ENCODE assay signal across 21 cellular contexts in the genomic region with DNA sequence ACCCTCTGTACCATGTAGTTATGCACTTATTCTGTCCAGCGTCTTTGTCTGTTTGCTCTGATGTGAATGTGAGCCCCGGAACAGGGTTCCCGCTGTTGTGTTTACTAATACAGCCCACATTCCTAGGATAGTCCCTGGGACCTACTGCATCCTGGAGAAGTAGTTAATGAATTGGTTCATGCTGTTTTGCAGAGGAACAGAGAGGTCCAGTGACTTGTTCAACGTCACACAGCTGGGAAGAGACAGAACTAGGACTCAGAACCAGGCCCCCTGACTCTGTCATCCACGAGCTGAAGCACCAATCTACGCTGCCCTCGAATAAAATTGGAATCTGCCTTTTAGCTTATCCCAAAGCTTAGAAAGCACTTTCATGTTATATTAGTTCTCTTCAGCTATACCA. TPM values are rescaled to one million over a fixed set of nuclear protein-coding genes. Genes with fewer than 3 reads are reported as not detected.
DNase-seq lines count a peak whose midpoint lies in the region; ATAC-seq, FAIRE-seq and TF ChIP-seq lines count a peak whose summit lies in the region.
"Had no signal": no experiment of that assay in that cellular context is flagged by ENCODE, and none has a peak within 500 bp of the region (broad histone marks: within the 10 kb centered on the region; RNA-seq: fewer than 3 reads in every experiment).

No MANE protein-coding gene starts in this region.

- H3K4me1 ChIP-seq in HEK293 (ENCODE audit: control insufficient read depth, insufficient read depth, low read length), result no peaks in the 10 kb centered on the region
- H3K4me1 ChIP-seq in kidney (ENCODE audit: control insufficient read depth in 1 of 2, insufficient read depth in 1 of 2, low read depth in 1 of 2, low read length in 2 of 2), result peaks cover 5 to 8% of the 10 kb centered on the region in 2 donors
- peaks cover 27 to 58% (median 37%) of the 10 kb centered on the region in 3 donors for H3K4me1 ChIP-seq in skeletal muscle tissue (ENCODE audit: control insufficient read depth in 3 of 3, insufficient read depth in 3 of 3, low read length in 3 of 3)
- peaks cover 15% of the 10 kb centered on the region for H3K4me1 ChIP-seq in lower lobe of right lung
- H3K4me1 ChIP-seq: BE2C had no signal

- H3K36me3 Mint-ChIP-seq in brain, result no peaks in the 10 kb centered on the region

- ATAC-seq in lower lobe of right lung (no peak), esophagus mucosa (no peak)

- no peak for FAIRE-seq in kidney (lab: Jason Lieb, UNC)

- peaks cover 23% of the 10 kb centered on the region for H3K4me1 Mint-ChIP-seq in brain

- DNase-seq in kidney, result no peak
- DNase-seq in lower lobe of right lung, result no peak
- no peak for DNase-seq in 8988T
- DNase-seq in inferior parietal cortex (ENCODE audit: extremely low spot score), result no peak
- DNase-seq: BE2C; CD4-positive, alpha-beta T cell; DMS79; H9; KBM-7; MV-4-11; NCI-H1417; NCI-H187 treated with DMSO at 0.1 percent for 48 hours; NCI-H446; NCI-H69; NK-92 treated with Interleukin-12 subunit alpha and Interleukin-12 subunit beta, amount 100 ng/mL, for 24 hours had no signal

- peak overlapping the region in 3 of 5 experiments; percentile 10 to 92 (median 62) for H3K27ac Mint-ChIP-seq in brain
- H3K27ac Mint-ChIP-seq: CD4-positive, alpha-beta T cell had no signal

- H3K27ac ChIP-seq in HEK293 (ENCODE audit: extremely low read depth, low read depth, low read length) (no peak overlapping the region), kidney (ENCODE audit: low read depth in 2 of 2, low read length in 2 of 2) (peak overlapping the region in 1 of 2 donors; percentile 49), skeletal muscle tissue (ENCODE audit: low read depth, low read length) (peak overlapping the region; percentile 94), lower lobe of right lung (no peak overlapping the region)

- H3K27me3 ChIP-seq in skeletal muscle tissue (ENCODE audit: control insufficient read depth in 3 of 3, insufficient read depth in 3 of 3, low read length in 3 of 3) (no peaks in the 10 kb centered on the region), lower lobe of right lung (ENCODE audit: low read depth) (no peaks in the 10 kb centered on the region)
- H3K27me3 ChIP-seq: BE2C had no signal

- POLR2A ChIA-PET in HEK293 (lab: Yijun Ruan, JAX), result no interaction called here

- no peaks in the 10 kb centered on the region for H3K9me3 ChIP-seq in HEK293 (ENCODE audit: control insufficient read depth, insufficient read depth, low read depth, low read length)
- H3K9me3 ChIP-seq in kidney (ENCODE audit: control insufficient read depth in 1 of 2, low read length in 2 of 2), result no peaks in the 10 kb centered on the region
- H3K9me3 ChIP-seq in skeletal muscle tissue (ENCODE audit: control insufficient read depth in 3 of 3, low read length in 3 of 3), result no peaks in the 10 kb centered on the region
- no peaks in the 10 kb centered on the region for H3K9me3 ChIP-seq in lower lobe of right lung

- H3K9me3 Mint-ChIP-seq in brain, result peaks cover 0 to 7% (median 3%) of the 10 kb centered on the region in 5 experiments

- peak overlapping the region in 1 of 5 experiments; percentile 80 for H3K4me3 Mint-ChIP-seq in brain
- H3K4me3 Mint-ChIP-seq: CD4-positive, alpha-beta T cell; H9 had no signal

- no peak overlapping the region for H3K4me3 ChIP-seq in HEK293 (ENCODE audit: low read depth, low read length)
- H3K4me3 ChIP-seq in kidney (ENCODE audit: low read length in 2 of 2), result peak overlapping the region; percentile 57 to 63
- peak overlapping the region; percentile 68 to 86 (median 79) for H3K4me3 ChIP-seq in skeletal muscle tissue (ENCODE audit: low read length in 3 of 3)
- H3K4me3 ChIP-seq in lower lobe of right lung, result no peak overlapping the region

- CTCF ChIA-PET in HEK293 (lab: Yijun Ruan, JAX), result interaction anchor here (0.5 to 1.3 kb wide), 2 partner anchors 45 to 94 kb away, joined by 3 to 4 read pairs; no protein-coding TSS in a partner anchor

- no peak for TF ChIP-seq CTCF in HEK293 (tag by site-specific recombination; IDR thresholded peaks at IDR 0.05)
- TF ChIP-seq CTCF in brain (conservative IDR thresholded peaks at IDR 0.05), result no peak
- no peak for TF ChIP-seq CTCF in kidney (IDR thresholded peaks at IDR 0.05; ENCODE audit: borderline replicate concordance, extremely low read depth, insufficient read depth)
- TF ChIP-seq CTCF in lower lobe of right lung (IDR thresholded peaks at IDR 0.05), result no peak

- peak overlapping the region in 1 of 2 donors; percentile 16 for H3K9ac ChIP-seq in kidney (ENCODE audit: low read length in 2 of 2)
- peak overlapping the region; percentile 79 to 89 (median 88) for H3K9ac ChIP-seq in skeletal muscle tissue (ENCODE audit: low read depth in 1 of 3, low read length in 3 of 3)

- H3K36me3 ChIP-seq in HEK293 (ENCODE audit: control insufficient read depth in 2 of 2, insufficient read depth in 1 of 2, low read length in 2 of 2), result no peaks in the 10 kb centered on the region
- H3K36me3 ChIP-seq in kidney (ENCODE audit: control insufficient read depth in 1 of 2, insufficient read depth in 2 of 2, low read length in 2 of 2), result no peaks in the 10 kb centered on the region
- peaks cover 3 to 9% (median 7%) of the 10 kb centered on the region in 3 donors for H3K36me3 ChIP-seq in skeletal muscle tissue (ENCODE audit: control insufficient read depth in 3 of 3, insufficient read depth in 3 of 3, low read length in 3 of 3)
- no peaks in the 10 kb centered on the region for H3K36me3 ChIP-seq in lower lobe of right lung
- H3K36me3 ChIP-seq: BE2C had no signal

- intact Hi-C loops in kidney (cut with DNase I) (no loop called here), lower lobe of right lung (cut with DNase I) (no loop called here)

- H3K27me3 Mint-ChIP-seq in brain, result no peaks in the 10 kb centered on the region

TF ChIP-seq in HEK293, 187 proteins besides CTCF, POLR2A, EP300 and RAD21:
- TF ChIP-seq KLF7 (tag by site-specific recombination; IDR thresholded peaks at IDR 0.05; ENCODE audit: borderline replicate concordance) (no peak), ZNF768 (tag by site-specific recombination; IDR thresholded peaks at IDR 0.05) (peak; percentile 80)

RNA-seq across cellular contexts. Expression of a gene that starts 0.8 kb away (rescaled TPM):
- polyA plus RNA-seq in brain (ENCODE audit: insufficient read depth, low read depth, low replicate concordance) (162 TPM), kidney (ENCODE audit: insufficient read depth, low read depth, low replicate concordance) (65.1 TPM)
- total RNA-seq in kidney (30.1 TPM), skeletal muscle tissue (10.4 TPM), lower lobe of right lung (0.86 TPM), esophagus mucosa (0.12 TPM)
- total RNA-seq: CD4-positive, alpha-beta T cell; H9; OCI-LY7; RPMI7951 had no signal

RNA-seq across cellular contexts. Expression of a gene that starts 34.0 kb away (rescaled TPM):
- polyA plus RNA-seq in brain (ENCODE audit: insufficient read depth, low read depth, low replicate concordance) (2.0 TPM), kidney (ENCODE audit: insufficient read depth, low read depth, low replicate concordance) (not detected)
- total RNA-seq in kidney (0.41 TPM), skeletal muscle tissue (under 0.01 TPM), lower lobe of right lung (26.6 TPM), esophagus mucosa (not detected)
- total RNA-seq: CD4-positive, alpha-beta T cell; OCI-LY7 had no signal

Comparison
In these comparisons a context has a peak if more than half of its experiments do, and no peak if none do; other contexts are left out.
1. H3K4me3 ChIP-seq: peak in kidney (2 of 2) and skeletal muscle tissue (3 of 3); none in HEK293 (single experiment) and lower lobe of right lung (single experiment).
2. RNA of a gene that starts 34.0 kb away (total RNA-seq): 26.6 TPM in lower lobe of right lung (single experiment); 0.41 TPM in kidney (single experiment), not detected in esophagus mucosa (single experiment) and under 0.01 TPM in skeletal muscle tissue (single experiment); every median in the first group is over 10 times any median in the second.